ENCODE assay signal across 8 cellular contexts in the genomic region with DNA sequence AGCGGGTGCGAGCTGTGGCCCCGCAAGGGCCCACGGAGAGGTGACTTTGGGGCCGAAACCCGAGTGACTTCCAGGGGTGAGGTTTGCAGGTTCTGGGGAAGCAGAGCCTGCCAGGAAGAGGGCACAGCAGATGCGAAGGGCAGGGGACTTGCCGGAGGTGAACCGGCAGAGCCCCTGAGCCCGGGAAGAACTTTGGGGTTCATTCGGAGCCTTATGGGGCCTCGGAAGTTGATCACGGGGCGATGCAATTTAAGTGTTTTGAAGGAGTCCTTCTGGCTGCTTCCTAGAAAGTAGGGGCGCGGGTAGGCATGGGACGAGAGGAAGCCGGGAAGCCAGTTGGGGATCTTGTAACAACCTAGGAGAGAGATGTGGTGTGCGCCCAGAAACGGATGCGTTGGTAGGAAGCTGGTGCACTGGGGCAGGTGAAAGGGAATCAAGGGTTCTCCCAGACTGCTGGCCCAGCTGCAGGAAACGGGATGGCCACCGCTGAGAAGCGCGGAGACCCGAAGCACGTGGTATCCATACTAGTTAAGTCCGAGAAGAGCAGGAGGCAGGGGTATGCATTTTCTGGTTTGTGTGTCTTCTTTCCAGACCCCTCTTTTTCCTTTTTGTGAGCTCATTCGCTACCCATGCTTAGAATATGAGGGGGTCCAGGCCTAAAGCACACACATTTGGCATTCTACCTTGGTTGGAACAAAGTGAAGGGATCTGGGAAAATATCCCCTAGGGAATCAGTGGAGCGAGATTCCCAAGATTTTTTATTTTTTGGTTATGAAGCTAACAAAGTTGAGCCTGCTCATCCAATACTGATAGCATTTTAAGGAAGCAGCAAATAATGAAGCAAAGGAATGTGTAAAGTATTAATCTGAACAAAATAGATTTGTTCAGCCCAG. TPM values are rescaled to one million over a fixed set of nuclear protein-coding genes. Genes with fewer than 3 reads are reported as not detected.
DNase-seq lines count a peak whose midpoint lies in the region; ATAC-seq and TF ChIP-seq lines count a peak whose summit lies in the region.

No MANE protein-coding gene starts in this region.

- ATAC-seq in heart right ventricle (no peak), HG02678 (IDR thresholded peaks at IDR 0.05; ENCODE audit: unreplicated experiment) (peak; percentile 7)
- peak; percentile 5 for ATAC-seq in activated CD8-positive, alpha-beta T cell treated with anti-CD3 and anti-CD28 coated beads for 36 hours

- H3K27ac ChIP-seq in heart right ventricle = peak overlapping the region in 9 of 10 donors; percentile 29 to 96 (median 88)

- H3K27me3 ChIP-seq in heart right ventricle = no peaks in the 10 kb centered on the region
- H3K27me3 ChIP-seq in neuron (ENCODE audit: insufficient read depth, low read length) = no peaks in the 10 kb centered on the region

- TF ChIP-seq CTCF in heart right ventricle (IDR thresholded peaks at IDR 0.05) (no peak), fibroblast of mammary gland (conservative IDR thresholded peaks at IDR 0.05; ENCODE audit: control insufficient read depth, insufficient read depth, low read depth, low read length) (no peak)
- TF ChIP-seq CTCF in activated CD8-positive, alpha-beta T cell treated with anti-CD3 and anti-CD28 coated beads for 36 hours (IDR thresholded peaks at IDR 0.05) = no peak

- peaks cover 0 to 24% (median 0%) of the 10 kb centered on the region in 9 donors for H3K36me3 ChIP-seq in heart right ventricle
- H3K36me3 ChIP-seq in neuron (ENCODE audit: insufficient read depth, low read length) = peaks cover 10% of the 10 kb centered on the region

- H3K36me3 Mint-ChIP-seq in activated CD8-positive, alpha-beta T cell treated with anti-CD3 and anti-CD28 coated beads for 36 hours (ENCODE audit: low read depth) = peaks cover 56% of the 10 kb centered on the region

- CTCF ChIA-PET in activated CD8-positive, alpha-beta T cell treated with anti-CD3 and anti-CD28 coated beads for 36 hours (lab: Charles Lee) = interaction anchor here (0.9 to 1.3 kb wide), 3 partner anchors 92 to 369 kb away, joined by 3 to 4 read pairs (median 3); no protein-coding TSS in a partner anchor

- peak overlapping the region; percentile 81 for H3K4me3 Mint-ChIP-seq in activated CD8-positive, alpha-beta T cell treated with anti-CD3 and anti-CD28 coated beads for 36 hours

- H3K27ac Mint-ChIP-seq in activated CD8-positive, alpha-beta T cell treated with anti-CD3 and anti-CD28 coated beads for 36 hours = peak overlapping the region; percentile 88

- H3K4me1 ChIP-seq in heart right ventricle (peaks cover 2 to 25% (median 17%) of the 10 kb centered on the region in 9 donors), neuron (ENCODE audit: insufficient read depth, low read length) (peaks cover 12% of the 10 kb centered on the region)

- WGBS in heart right ventricle, 2 donors = 2 to 4% methylated on average over 30 of the region's 30 CpGs

- peak in 1 of 2 donors; percentile 23 for DNase-seq in heart right ventricle
- DNase-seq in cardiac septum (ENCODE audit: low spot score) = no peak
- peak; percentile 21 for DNase-seq in NCI-H2227 treated with DMSO at 0.1 percent for 48 hours (lab: John Stamatoyannopoulos, UW)
- DNase-seq in activated CD8-positive, alpha-beta T cell treated with anti-CD3 and anti-CD28 coated beads for 36 hours = peak; percentile 47
- DNase-seq in fibroblast of mammary gland (ENCODE audit: low read depth) = peak; percentile 51
- no peak for DNase-seq in activated CD4-positive, CD25-positive, alpha-beta regulatory T cell treated with anti-CD3 and anti-CD28 coated beads, Interleukin-2, amount 50 U/mL, for 72 hours

- H3K9me3 ChIP-seq in heart right ventricle (no peaks in the 10 kb centered on the region), neuron (ENCODE audit: low read length) (no peaks in the 10 kb centered on the region)

- H3K4me1 Mint-ChIP-seq in activated CD8-positive, alpha-beta T cell treated with anti-CD3 and anti-CD28 coated beads for 36 hours (ENCODE audit: low read depth) = peaks cover 54% of the 10 kb centered on the region

- H3K9me3 Mint-ChIP-seq in activated CD8-positive, alpha-beta T cell treated with anti-CD3 and anti-CD28 coated beads for 36 hours = peaks cover 9% of the 10 kb centered on the region

- peak overlapping the region; percentile 91 for H2AFZ ChIP-seq in neuron (ENCODE audit: low read depth, low read length)

- H3K27me3 Mint-ChIP-seq in activated CD8-positive, alpha-beta T cell treated with anti-CD3 and anti-CD28 coated beads for 36 hours = peaks cover 7% of the 10 kb centered on the region

- intact Hi-C loops in heart right ventricle (cut with DNase I) (loop anchor here in 4 of 10 donors (5.0 to 10.0 kb wide), 4 partner anchors 81 to 207 kb away; a partner anchor contains a TSS), cardiac septum (cut with DNase I) (loop anchor here (2.0 to 10.0 kb wide), 6 partner anchors 76 to 203 kb away; a partner anchor contains a TSS)
- intact Hi-C loops in activated CD8-positive, alpha-beta T cell treated with anti-CD3 and anti-CD28 coated beads for 36 hours (cut with micrococcal nuclease) = no loop called here

- POLR2A ChIA-PET in activated CD8-positive, alpha-beta T cell treated with anti-CD3 and anti-CD28 coated beads for 36 hours (lab: Charles Lee) = interaction anchor here (0.6 to 2.0 kb wide), 4 partner anchors 27 to 81 kb away, joined by 3 to 5 read pairs (median 4); no protein-coding TSS in a partner anchor

- peak overlapping the region; percentile 51 to 95 (median 81) for H3K4me3 ChIP-seq in heart right ventricle
- peak overlapping the region; percentile 86 for H3K4me3 ChIP-seq in fibroblast of mammary gland (ENCODE audit: control insufficient read depth, low read depth, low read length)
- H3K4me3 ChIP-seq in neuron (ENCODE audit: low read length) = peak overlapping the region; percentile 79

RNA-seq across cellular contexts. Expression of a gene that starts 0.8 kb away (rescaled TPM):
- total RNA-seq in heart right ventricle (10 to 100 TPM in 7 of 10 donors, 1 to 10 TPM in 3; 8.3 to 14.5 (median 11.4) TPM), cardiac septum (8.8 TPM)
- 10 to 100 TPM in 1 of 2 donors, 1 to 10 TPM in 1; 8.7 to 13.5 TPM for polyA plus RNA-seq in heart right ventricle
- total RNA-seq in activated CD8-positive, alpha-beta T cell treated with anti-CD3 and anti-CD28 coated beads for 36 hours = 10 to 100 TPM; 77.9 to 93.2 TPM

RNA-seq across cellular contexts. Expression of a gene that starts 38.6 kb away (rescaled TPM):
- 1 to 10 TPM in 1 of 10 donors, under 1 TPM in 7, not detected in 2; 0.10 to 1.7 (median 0.38) TPM for total RNA-seq in heart right ventricle
- polyA plus RNA-seq in heart right ventricle = under 1 TPM; 0.01 to 0.29 TPM
- total RNA-seq in cardiac septum = 0.08 TPM
- total RNA-seq in activated CD8-positive, alpha-beta T cell treated with anti-CD3 and anti-CD28 coated beads for 36 hours = under 1 TPM; 0.11 to 0.27 TPM

Comparison
In these comparisons a context has a peak if more than half of its experiments do, and no peak if none do; other contexts are left out.
1. ATAC-seq: peak in HG02678 (single experiment) and activated CD8-positive, alpha-beta T cell treated with anti-CD3 and anti-CD28 coated beads for 36 hours (single experiment); none in heart right ventricle (0 of 8).
2. DNase-seq: peak in NCI-H2227 treated with DMSO at 0.1 percent for 48 hours (single experiment), activated CD8-positive, alpha-beta T cell treated with anti-CD3 and anti-CD28 coated beads for 36 hours (single experiment) and fibroblast of mammary gland (single experiment); none in cardiac septum (single experiment) and activated CD4-positive, CD25-positive, alpha-beta regulatory T cell treated with anti-CD3 and anti-CD28 coated beads, Interleukin-2, amount 50 U/mL, for 72 hours (single experiment).
3. Peak in every context shown above with its lines, with median percentiles within 50 percentile points of each other: H3K4me3 ChIP-seq.